ENCODE assay signal across 8 cellular contexts in genomic region chr22:39153220-39153860, GRCh38. TPM values are rescaled to one million over a fixed set of nuclear protein-coding genes. Genes with fewer than 3 reads are reported as not detected.
A peak's percentile ranks its signal among the peaks of the same experiment; 100 is the strongest.
DNase-seq lines count a peak whose midpoint lies in the region; ATAC-seq, FAIRE-seq and TF ChIP-seq lines count a peak whose summit lies in the region.

No MANE protein-coding gene starts in this region.

- peak overlapping the region in 3 of 11 experiments; percentile 32 to 37 (median 32); a peak in 3 of 22 replicates for H3K27ac ChIP-seq in BLaER1 treated with 17β-estradiol and CSF1 and Interleukin-3, amounts not matched to agents 10 nM and 100 nM
- H3K27ac ChIP-seq in K562 (ENCODE audit: extremely low read depth, low read depth, low read length) (peak overlapping the region; percentile 72), lung (ENCODE audit: low read depth in 1 of 2, low read length in 1 of 2) (peak overlapping the region; percentile 96), vagina (peak overlapping the region; percentile 83)

- H4K20me1 ChIP-seq in BLaER1 treated with 17β-estradiol and CSF1 and Interleukin-3, amounts not matched to agents 10 nM and 100 nM: peaks cover 0 to 28% (median 8%) of the 10 kb centered on the region in 11 experiments; a peak in 7 of 22 replicates
- no peaks in the 10 kb centered on the region for H4K20me1 ChIP-seq in K562 (replicated peaks; ENCODE audit: control insufficient read depth, insufficient read depth, low read length)

- peaks cover 0 to 31% (median 16%) of the 10 kb centered on the region in 10 experiments; a peak in 18 of 20 replicates for H3K4me1 ChIP-seq in BLaER1 treated with 17β-estradiol and CSF1 and Interleukin-3, amounts not matched to agents 10 nM and 100 nM
- H3K4me1 ChIP-seq in K562 (replicated peaks in 1 of 2; ENCODE audit: control insufficient read depth in 2 of 2, insufficient read depth in 2 of 2, low read length in 2 of 2) (peaks cover 0 to 24% of the 10 kb centered on the region in 2 experiments; a peak in 3 of 5 replicates), lung (ENCODE audit: control insufficient read depth in 2 of 2, insufficient read depth in 2 of 2, low read length in 2 of 2) (peaks cover 0 to 3% of the 10 kb centered on the region in 2 donors), vagina (peaks cover 48% of the 10 kb centered on the region)

- in situ Hi-C loops in K562 (cut with MboI): no loop called here

- TF ChIP-seq EP300 in K562 (IDR thresholded peaks at IDR 0.05; ENCODE audit: low read length): no peak

- no peaks in the 10 kb centered on the region for H3K9me3 ChIP-seq in BLaER1 treated with 17β-estradiol and CSF1 and Interleukin-3, amounts not matched to agents 10 nM and 100 nM (replicated peaks in 1 of 11)
- H3K9me3 ChIP-seq in K562 (replicated peaks; ENCODE audit: control insufficient read depth, insufficient read depth, low read depth, low read length): no peaks in the 10 kb centered on the region
- no peaks in the 10 kb centered on the region for H3K9me3 ChIP-seq in lung (ENCODE audit: control insufficient read depth in 2 of 2, insufficient read depth in 1 of 2, low read length in 1 of 2)
- H3K9me3 ChIP-seq in vagina: no peaks in the 10 kb centered on the region

- peak overlapping the region; percentile 86 for H2AFZ ChIP-seq in K562 (ENCODE audit: low read depth, low read length)

- H3K9me1 ChIP-seq in K562 (ENCODE audit: control insufficient read depth, insufficient read depth, low read length): no peaks in the 10 kb centered on the region

- no peak for DNase-seq in K562 (ENCODE audit: extremely low read depth in 1 of 4, low spot score in 3 of 4)
- DNase-seq in lung (ENCODE audit: low spot score): no peak
- peak in 1 of 2 donors; percentile 88 for DNase-seq in vagina (ENCODE audit: extremely low spot score in 2 of 2)
- DNase-seq in NOMO-1 (lab: John Stamatoyannopoulos, UW; ENCODE audit: unreplicated experiment in 2 of 2): no peak
- DNase-seq in EL: no peak
- DNase-seq in NK-92 treated with Interleukin-12 subunit alpha and Interleukin-12 subunit beta, amount 100 ng/mL, for 24 hours (lab: John Stamatoyannopoulos, UW): no peak

- H3K9ac ChIP-seq in BLaER1 treated with 17β-estradiol and CSF1 and Interleukin-3, amounts not matched to agents 10 nM and 100 nM: peak overlapping the region; percentile 48 to 76 (median 69); a peak in 20 of 22 replicates
- peak overlapping the region; percentile 70 to 94 for H3K9ac ChIP-seq in K562 (ENCODE audit: insufficient read depth in 1 of 2, low read depth in 2 of 2, low read length in 2 of 2)

- peak overlapping the region; percentile 69 to 85 (median 73) for H3K4me3 ChIP-seq in BLaER1 treated with 17β-estradiol and CSF1 and Interleukin-3, amounts not matched to agents 10 nM and 100 nM
- H3K4me3 ChIP-seq in K562 (peak overlapping the region; percentile 45), lung (peak overlapping the region; percentile 56), vagina (peak overlapping the region; percentile 95 to 100)

- H3K36me3 ChIP-seq in BLaER1 treated with 17β-estradiol and CSF1 and Interleukin-3, amounts not matched to agents 10 nM and 100 nM: no peaks in the 10 kb centered on the region; a peak in 1 of 22 replicates
- H3K36me3 ChIP-seq in K562 (ENCODE audit: control insufficient read depth, insufficient read depth, low read length): no peaks in the 10 kb centered on the region
- peaks cover 0 to 5% of the 10 kb centered on the region in 2 donors for H3K36me3 ChIP-seq in lung (ENCODE audit: control insufficient read depth in 2 of 2, insufficient read depth in 2 of 2, low read length in 2 of 2)
- no peaks in the 10 kb centered on the region for H3K36me3 ChIP-seq in vagina

- intact Hi-C loops in K562 (cut with micrococcal nuclease): no loop called here
- intact Hi-C loops in vagina (cut with DNase I): no loop called here

- no peak for TF ChIP-seq POLR2A in K562 (conservative IDR thresholded peaks at IDR 0.05)
- TF ChIP-seq POLR2A in vagina (IDR thresholded peaks at IDR 0.05): no peak

- H3K4me2 ChIP-seq in BLaER1 treated with 17β-estradiol and CSF1 and Interleukin-3, amounts not matched to agents 10 nM and 100 nM: peak overlapping the region; percentile 87 to 100 (median 98)
- H3K4me2 ChIP-seq in K562 (ENCODE audit: insufficient read depth, low read length): peak overlapping the region; percentile 80

- H3K27me3 ChIP-seq in BLaER1 treated with 17β-estradiol and CSF1 and Interleukin-3, amounts not matched to agents 10 nM and 100 nM: peaks cover 21 to 44% (median 34%) of the 10 kb centered on the region in 11 experiments
- no peaks in the 10 kb centered on the region for H3K27me3 ChIP-seq in K562 (ENCODE audit: control insufficient read depth in 2 of 2, insufficient read depth in 2 of 2, low read length in 2 of 2)
- no peaks in the 10 kb centered on the region for H3K27me3 ChIP-seq in lung (ENCODE audit: control insufficient read depth, insufficient read depth)
- no peaks in the 10 kb centered on the region for H3K27me3 ChIP-seq in vagina

- BruUV-seq in K562 (replicated peaks; lab: Mats Ljungman, UMichigan): no TSS peak

- no peak for TF ChIP-seq CTCF in K562 (IDR thresholded peaks at IDR 0.05 in 2 of 3, conservative IDR thresholded peaks at IDR 0.05 in 1 of 3; ENCODE audit: insufficient read depth in 2 of 3, low read depth in 1 of 3, low read length in 3 of 3)
- no peak for TF ChIP-seq CTCF in lung (IDR thresholded peaks at IDR 0.05; ENCODE audit: control extremely low read depth, extremely low read depth)
- no peak for TF ChIP-seq CTCF in vagina (IDR thresholded peaks at IDR 0.05)

- POLR2A ChIA-PET in K562 (lab: Yijun Ruan, JAX): interaction anchor here (0.9 to 1.2 kb wide), 2 partner anchors 156 to 370 kb away, joined by 3 read pairs; no protein-coding TSS in a partner anchor

- FAIRE-seq in K562 (lab: Jason Lieb, UNC): no peak

- TF ChIP-seq RAD21 in K562 (CRISPR knock-in tag; conservative IDR thresholded peaks at IDR 0.05 in 1 of 2, IDR thresholded peaks at IDR 0.05 in 1 of 2): no peak

- CTCF ChIA-PET in K562 (lab: Yijun Ruan, JAX; ENCODE audit: low intra/inter-chr PET ratio): no interaction called here

- ATAC-seq in HG02852 (IDR thresholded peaks at IDR 0.05; ENCODE audit: unreplicated experiment) (peak; percentile 6), K562 (no peak), lung (ENCODE audit: insufficient read depth, low FRiP score) (no peak)

- H3K79me2 ChIP-seq in K562 (ENCODE audit: control insufficient read depth, insufficient read depth, low read length): no peaks in the 10 kb centered on the region

- WGBS in K562 (ENCODE audit: insufficient coverage, low coverage, missing lambda C conversion rate): 59% methylated on average over 13 of the region's 44 CpGs
- 2 to 3% methylated on average over 40 to 44 of the region's 44 CpGs for WGBS in lung, 2 donors

TF ChIP-seq in K562, 482 proteins besides CTCF, POLR2A, EP300 and RAD21 (continues in another document):
- no peak for TF ChIP-seq TFAM (CRISPR knock-in tag; conservative IDR thresholded peaks at IDR 0.05)
- TF ChIP-seq IFI16 (CRISPR knock-in tag; IDR thresholded peaks at IDR 0.05): no peak
- TF ChIP-seq CREB1 (IDR thresholded peaks at IDR 0.05): no peak
- TF ChIP-seq CREB1 (CRISPR knock-in tag; IDR thresholded peaks at IDR 0.05): no peak

RNA-seq across cellular contexts. Expression of gene CBX7, which starts 0.9 kb away (rescaled TPM):
- total RNA-seq in K562 (2011; cell fraction: chromatin; rRNA removed; ENCODE audit: low replicate concordance): 12.1 and 26.6 TPM in 2 replicates
- total RNA-seq in K562 (2011; cell fraction: nucleolus; rRNA removed): 16.8 and 18.7 TPM in 2 replicates
- 17.3 and 19.4 TPM in 2 replicates for total RNA-seq in K562 (2011; cell fraction: nucleoplasm; rRNA removed)
- total RNA-seq in K562 (2014; rRNA removed): 2.9 and 5.0 TPM in 2 replicates
- 1.3 and 1.4 TPM in 2 replicates for total RNA-seq in K562 (2014; rRNA removed; fragmentation: Illumina TruSeq; extraction: Trizol)
- 0.83 and 0.87 TPM in 2 replicates for total RNA-seq in K562 (2015; rRNA removed; fragmentation: Illumina TruSeq; extraction: Trizol)
- 4.1 and 4.8 TPM in 2 replicates for total RNA-seq in K562 (2021)
- polyA plus RNA-seq in K562 (2011; rRNA removed): 3.8 and 4.2 TPM in 2 replicates
- 3.7 and 6.6 TPM in 2 replicates for polyA plus RNA-seq in K562 (2011; cell fraction: cytosol; rRNA removed)
- 9.5 and 17.5 TPM in 2 replicates for polyA plus RNA-seq in K562 (2011; cell fraction: nucleus; rRNA removed)
- polyA plus RNA-seq in K562 (2012): 2.9 and 5.9 TPM in 2 replicates
- 2.8 and 3.5 TPM in 2 replicates for polyA plus RNA-seq in K562 (2014; fragmentation: Illumina TruSeq; extraction: Trizol)
- polyA plus RNA-seq in K562 (2014; fragmentation: Nextera tagmentation; extraction: Ambion mirVana): under 1 TPM; 0.04 to 0.13 TPM
- polyA plus RNA-seq in K562 (2014; rRNA removed): 4.8 and 5.2 TPM in 2 replicates
- polyA minus RNA-seq in K562 (2011; rRNA and poly(A)+ RNA removed): 1.6 and 2.9 TPM in 2 replicates
- 1.3 and 4.7 TPM in 2 replicates for polyA minus RNA-seq in K562 (2011; cell fraction: cytosol; rRNA and poly(A)+ RNA removed)
- 4.7 and 4.8 TPM in 2 replicates for polyA minus RNA-seq in K562 (2011; cell fraction: nucleus; rRNA and poly(A)+ RNA removed)
- 10 to 100 TPM; 18.1 to 22.9 TPM for total RNA-seq in lung
- 10 to 100 TPM; 18.9 to 27.8 TPM for polyA plus RNA-seq in lung
- total RNA-seq in vagina: 98.0 TPM

RNA-seq across cellular contexts. Expression of gene APOBEC3H, which starts 56.3 kb away (rescaled TPM):
- not detected in 2 replicates for total RNA-seq in K562 (2011; cell fraction: chromatin; rRNA removed; ENCODE audit: low replicate concordance)
- not detected in 2 replicates for total RNA-seq in K562 (2011; cell fraction: nucleolus; rRNA removed)
- total RNA-seq in K562 (2011; cell fraction: nucleoplasm; rRNA removed): not detected in 2 replicates
- not detected in 2 replicates for total RNA-seq in K562 (2014; rRNA removed)
- total RNA-seq in K562 (2014; rRNA removed; fragmentation: Illumina TruSeq; extraction: Trizol): not detected in 2 replicates
- not detected in 2 replicates for total RNA-seq in K562 (2015; rRNA removed; fragmentation: Illumina TruSeq; extraction: Trizol)
- not detected in 2 replicates for total RNA-seq in K562 (2021)
- polyA plus RNA-seq in K562 (2011; rRNA removed): not detected in 2 replicates
- not detected in 2 replicates for polyA plus RNA-seq in K562 (2011; cell fraction: cytosol; rRNA removed)
- 0.24 TPM in 2 replicates for polyA plus RNA-seq in K562 (2011; cell fraction: nucleus; rRNA removed)
- 0.08 TPM in 1 of 2 replicates, not detected in the other for polyA plus RNA-seq in K562 (2012)
- polyA plus RNA-seq in K562 (2014; fragmentation: Illumina TruSeq; extraction: Trizol): not detected in 2 replicates
- polyA plus RNA-seq in K562 (2014; fragmentation: Nextera tagmentation; extraction: Ambion mirVana): under 1 TPM in 1 of 2 experiments, not detected in 1; 0.10 TPM
- polyA plus RNA-seq in K562 (2014; rRNA removed): 0.21 TPM in 1 of 2 replicates, not detected in the other
- not detected in 2 replicates for polyA minus RNA-seq in K562 (2011; rRNA and poly(A)+ RNA removed)
- not detected in 2 replicates for polyA minus RNA-seq in K562 (2011; cell fraction: cytosol; rRNA and poly(A)+ RNA removed)
- not detected in 2 replicates for polyA minus RNA-seq in K562 (2011; cell fraction: nucleus; rRNA and poly(A)+ RNA removed)
- not detected for total RNA-seq in lung
- polyA plus RNA-seq in lung: 1 to 10 TPM in 1 of 2 donors, under 1 TPM in 1; 0.57 to 1.2 TPM
- not detected for total RNA-seq in vagina

Comparison
In these comparisons a context has a peak if more than half of its experiments do, and no peak if none do; other contexts are left out.
1. H3K4me3 ChIP-seq: peak in every context shown above with its lines; median percentile 98 in vagina; 73 in BLaER1 treated with 17β-estradiol and CSF1 and Interleukin-3, amounts not matched to agents 10 nM and 100 nM; 56 in lung; 45 in K562.